ENCODE assay signal across 1 cellular context in the genomic region with DNA sequence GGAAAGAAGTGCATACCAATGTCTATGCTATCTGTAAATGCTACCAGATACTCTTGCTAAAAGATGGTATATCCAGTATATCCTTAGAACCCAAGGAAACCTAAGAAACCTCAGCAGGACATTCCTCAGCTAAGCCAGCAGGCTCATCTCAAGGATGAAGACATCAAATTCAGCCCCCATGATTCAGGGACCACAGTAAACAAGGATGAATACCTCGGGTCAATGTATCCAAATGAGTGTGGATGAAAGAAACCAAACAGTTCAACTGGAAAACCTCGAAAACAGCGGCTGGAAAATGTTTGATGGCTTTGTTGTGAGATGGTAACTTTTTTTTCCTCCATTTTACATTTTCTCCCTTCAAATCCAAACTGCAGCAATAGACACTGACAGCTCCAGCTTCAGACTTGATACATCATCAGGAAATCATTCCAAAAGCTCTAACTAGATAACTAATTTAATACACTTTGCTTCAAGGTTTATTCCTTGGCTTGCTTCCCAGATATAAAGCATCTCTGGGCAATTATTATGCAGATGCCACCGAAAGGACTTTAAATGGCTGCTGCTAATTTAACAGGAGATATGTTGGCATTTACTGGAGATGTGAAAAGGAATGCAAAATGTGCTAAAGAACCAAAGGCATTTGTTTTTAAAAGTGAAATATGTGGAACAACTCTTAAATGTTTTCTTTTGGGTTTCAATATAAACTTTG.
TF ChIP-seq lines count a peak whose summit lies in the region.

No MANE protein-coding gene starts in this region.

TF ChIP-seq in SK-N-SH, 30 proteins besides CTCF, POLR2A, EP300 and RAD21 (continued from another document):
- TF ChIP-seq PBX3 (IDR thresholded peaks at IDR 0.05) = peak; percentile 65
- TF ChIP-seq RXRA (IDR thresholded peaks at IDR 0.05; ENCODE audit: borderline replicate concordance, low read depth) = no peak
- TF ChIP-seq MXI1 (IDR thresholded peaks at IDR 0.05; ENCODE audit: low read depth, low read length) = peak; percentile 39; the same call in 1 of the 2 replicates
- no peak for TF ChIP-seq RFX5 (IDR thresholded peaks at IDR 0.05; ENCODE audit: low read length)
- TF ChIP-seq ZBTB33 (IDR thresholded peaks at IDR 0.05; ENCODE audit: borderline replicate concordance, low read depth) = no peak
- TF ChIP-seq YY1 (IDR thresholded peaks at IDR 0.05; ENCODE audit: low read depth) = no peak
- TF ChIP-seq POLR2AphosphoS5 (IDR thresholded peaks at IDR 0.05; ENCODE audit: low read depth, low read length) = no peak; the same call in 1 of the 2 replicates
- TF ChIP-seq NRF1 (IDR thresholded peaks at IDR 0.05; ENCODE audit: low read depth, low read length) = no peak
